14 cellular contexts compared by ENCODE assay signal in genomic region chr14:51564460-51564859, GRCh38.
DNase-seq lines count a peak whose midpoint lies in the region; ATAC-seq and TF ChIP-seq lines count a peak whose summit lies in the region.
"Had no signal": no experiment of that assay in that cellular context is flagged by ENCODE, and none has a peak within 500 bp of the region (broad histone marks: within the 10 kb centered on the region; RNA-seq: fewer than 3 reads in every experiment).

No MANE protein-coding gene starts in this region.

- no peaks in the 10 kb centered on the region for H3K9me3 Mint-ChIP-seq in activated CD4-positive, alpha-beta memory T cell treated with anti-CD3 and anti-CD28 coated beads, Interleukin-2, amount 10 ng/mL, durations not matched to agents 7 days and 5 days
- H3K9me3 Mint-ChIP-seq in activated T-helper 17 cell treated with anti-CD3 and anti-CD28 coated beads, Interleukin-2, amount 50 U/mL, for 72 hours, result no peaks in the 10 kb centered on the region
- H3K9me3 Mint-ChIP-seq: activated CD4-positive, alpha-beta T cell treated with anti-CD3 and anti-CD28 coated beads, Interleukin-2, amount 10 ng/mL, durations not matched to agents 7 days and 5 days; activated T-cell treated with anti-CD3 and anti-CD28 coated beads, Interleukin-2, amount 50 U/mL, for 24 hours had no signal

- no peak overlapping the region for H3K27ac Mint-ChIP-seq in activated CD4-positive, alpha-beta memory T cell treated with anti-CD3 and anti-CD28 coated beads, Interleukin-2, amount 10 ng/mL, durations not matched to agents 7 days and 5 days
- H3K27ac Mint-ChIP-seq in activated T-helper 17 cell treated with anti-CD3 and anti-CD28 coated beads, Interleukin-2, amount 50 U/mL, for 72 hours, result no peak overlapping the region
- H3K27ac Mint-ChIP-seq: activated CD4-positive, alpha-beta T cell treated with anti-CD3 and anti-CD28 coated beads, Interleukin-2, amount 10 ng/mL, durations not matched to agents 7 days and 5 days; activated T-cell treated with anti-CD3 and anti-CD28 coated beads, Interleukin-2, amount 50 U/mL, for 24 hours had no signal

- ATAC-seq in activated T-helper 17 cell treated with anti-CD3 and anti-CD28 coated beads, Interleukin-2, amount 50 U/mL, for 72 hours (replicated peaks), result no peak
- no peak for ATAC-seq in HG03469 (IDR thresholded peaks at IDR 0.05; ENCODE audit: unreplicated experiment)

- intact Hi-C loops in esophagus squamous epithelium (cut with DNase I) (no loop called here), prostate gland (cut with DNase I) (no loop called here)

- H3K27ac ChIP-seq in esophagus squamous epithelium (peak overlapping the region; percentile 8 to 76 (median 70)), prostate gland (peak overlapping the region; percentile 39 to 75)
- H3K27ac ChIP-seq: KMS-11 had no signal

- no peak overlapping the region for H3K4me3 Mint-ChIP-seq in activated CD4-positive, alpha-beta memory T cell treated with anti-CD3 and anti-CD28 coated beads, Interleukin-2, amount 10 ng/mL, durations not matched to agents 7 days and 5 days
- no peak overlapping the region for H3K4me3 Mint-ChIP-seq in activated T-helper 17 cell treated with anti-CD3 and anti-CD28 coated beads, Interleukin-2, amount 50 U/mL, for 72 hours
- H3K4me3 Mint-ChIP-seq: activated CD4-positive, alpha-beta T cell treated with anti-CD3 and anti-CD28 coated beads, Interleukin-2, amount 10 ng/mL, durations not matched to agents 7 days and 5 days; activated T-cell treated with anti-CD3 and anti-CD28 coated beads, Interleukin-2, amount 50 U/mL, for 24 hours had no signal

- TF ChIP-seq POLR2A in esophagus squamous epithelium (IDR thresholded peaks at IDR 0.05) (no peak), prostate gland (IDR thresholded peaks at IDR 0.05) (no peak)

- CTCF ChIA-PET in activated CD4-positive, alpha-beta memory T cell treated with anti-CD3 and anti-CD28 coated beads, Interleukin-2, amount 10 ng/mL, durations not matched to agents 7 days and 5 days (lab: Charles Lee), result no interaction called here

- no peak overlapping the region for H3K4me3 ChIP-seq in esophagus squamous epithelium
- H3K4me3 ChIP-seq in prostate gland, result no peak overlapping the region

- peaks cover 13% of the 10 kb centered on the region for H3K4me1 Mint-ChIP-seq in activated CD4-positive, alpha-beta memory T cell treated with anti-CD3 and anti-CD28 coated beads, Interleukin-2, amount 10 ng/mL, durations not matched to agents 7 days and 5 days
- H3K4me1 Mint-ChIP-seq in activated T-helper 17 cell treated with anti-CD3 and anti-CD28 coated beads, Interleukin-2, amount 50 U/mL, for 72 hours, result no peaks in the 10 kb centered on the region

- POLR2A ChIA-PET in activated CD4-positive, alpha-beta memory T cell treated with anti-CD3 and anti-CD28 coated beads, Interleukin-2, amount 10 ng/mL, durations not matched to agents 7 days and 5 days (lab: Charles Lee), result no interaction called here

- 48 to 60% methylated on average over 5 of the region's 5 CpGs for WGBS in esophagus squamous epithelium, 2 donors
- 54% methylated on average over 5 of the region's 5 CpGs for WGBS in prostate gland

- TF ChIP-seq CTCF in esophagus squamous epithelium (IDR thresholded peaks at IDR 0.05) (no peak), prostate gland (IDR thresholded peaks at IDR 0.05) (no peak)

- DNase-seq in DMS53 (lab: John Stamatoyannopoulos, UW) (peak; percentile 7), DMS53 treated with DMSO at 0.1 percent for 48 hours (lab: John Stamatoyannopoulos, UW; ENCODE audit: unreplicated experiment) (no peak), NCI-H748 (lab: John Stamatoyannopoulos, UW; ENCODE audit: unreplicated experiment) (peak; percentile 82), esophagus squamous epithelium (lab: John Stamatoyannopoulos, UW) (no peak), prostate gland (ENCODE audit: low spot score) (no peak)
- DNase-seq in activated CD4-positive, alpha-beta memory T cell treated with anti-CD3 and anti-CD28 coated beads, Interleukin-2, amount 10 ng/mL, durations not matched to agents 7 days and 5 days, result no peak
- DNase-seq: activated CD4-positive, alpha-beta T cell treated with anti-CD3 and anti-CD28 coated beads, Interleukin-2, amount 10 ng/mL, durations not matched to agents 7 days and 5 days; activated T-cell treated with anti-CD3 and anti-CD28 coated beads, Interleukin-2, amount 50 U/mL, for 24 hours; amniotic stem cell; NCI-H1436 treated with DMSO at 0.1 percent for 48 hours; NK-92 treated with Interleukin-12 subunit alpha and Interleukin-12 subunit beta, amount 100 ng/mL, for 24 hours had no signal

- H3K9me3 ChIP-seq in esophagus squamous epithelium (no peaks in the 10 kb centered on the region), prostate gland (no peaks in the 10 kb centered on the region)

- peaks cover 0 to 61% (median 10%) of the 10 kb centered on the region in 3 donors for H3K4me1 ChIP-seq in esophagus squamous epithelium
- no peaks in the 10 kb centered on the region for H3K4me1 ChIP-seq in prostate gland (replicated peaks)

- H3K27me3 ChIP-seq in esophagus squamous epithelium, result no peaks in the 10 kb centered on the region
- H3K27me3 ChIP-seq in prostate gland (replicated peaks; ENCODE audit: insufficient read depth), result no peaks in the 10 kb centered on the region

- H3K27me3 Mint-ChIP-seq in activated CD4-positive, alpha-beta memory T cell treated with anti-CD3 and anti-CD28 coated beads, Interleukin-2, amount 10 ng/mL, durations not matched to agents 7 days and 5 days, result no peaks in the 10 kb centered on the region
- H3K27me3 Mint-ChIP-seq in activated T-helper 17 cell treated with anti-CD3 and anti-CD28 coated beads, Interleukin-2, amount 50 U/mL, for 72 hours, result peaks cover 8% of the 10 kb centered on the region
- H3K27me3 Mint-ChIP-seq: activated CD4-positive, alpha-beta T cell treated with anti-CD3 and anti-CD28 coated beads, Interleukin-2, amount 10 ng/mL, durations not matched to agents 7 days and 5 days; activated T-cell treated with anti-CD3 and anti-CD28 coated beads, Interleukin-2, amount 50 U/mL, for 24 hours had no signal

- no peaks in the 10 kb centered on the region for H3K36me3 Mint-ChIP-seq in activated CD4-positive, alpha-beta memory T cell treated with anti-CD3 and anti-CD28 coated beads, Interleukin-2, amount 10 ng/mL, durations not matched to agents 7 days and 5 days (ENCODE audit: low read depth)
- H3K36me3 Mint-ChIP-seq in activated T-helper 17 cell treated with anti-CD3 and anti-CD28 coated beads, Interleukin-2, amount 50 U/mL, for 72 hours (ENCODE audit: low read depth), result no peaks in the 10 kb centered on the region

- H3K36me3 ChIP-seq in esophagus squamous epithelium (no peaks in the 10 kb centered on the region), prostate gland (no peaks in the 10 kb centered on the region)

Comparison
In these comparisons a context has a peak if more than half of its experiments do, and no peak if none do; other contexts are left out.
1. DNase-seq: peak in DMS53 (single experiment) and NCI-H748 (single experiment); none in DMS53 treated with DMSO at 0.1 percent for 48 hours (single experiment), esophagus squamous epithelium (single experiment), prostate gland (single experiment) and activated CD4-positive, alpha-beta memory T cell treated with anti-CD3 and anti-CD28 coated beads, Interleukin-2, amount 10 ng/mL, durations not matched to agents 7 days and 5 days (single experiment).